In the genomic region with DNA sequence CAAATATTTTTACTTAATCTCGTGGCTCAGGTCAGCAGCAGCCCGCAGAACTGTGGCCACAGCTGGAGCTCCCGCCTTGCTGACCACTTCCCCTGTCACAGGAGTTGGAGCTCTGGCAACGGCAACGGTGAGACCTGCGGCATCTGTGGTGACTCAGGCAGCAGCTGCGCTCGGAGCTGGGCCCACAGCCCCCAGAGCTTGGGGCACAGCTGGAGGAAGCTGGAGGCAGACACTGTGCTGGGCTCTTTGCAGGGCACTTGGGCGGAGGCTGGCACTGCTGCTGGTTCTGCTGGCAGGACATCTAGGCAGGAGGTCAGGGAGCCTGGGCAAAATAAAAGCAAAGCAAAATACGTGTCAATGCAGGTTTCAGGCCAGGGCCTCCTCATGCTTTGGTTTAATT, we compare ENCODE assay signal across 15 cellular contexts. TPM values are rescaled to one million over a fixed set of nuclear protein-coding genes. Genes with fewer than 3 reads are reported as not detected.
DNase-seq lines count a peak whose midpoint lies in the region; ATAC-seq and TF ChIP-seq lines count a peak whose summit lies in the region.
"Had no signal": no experiment of that assay in that cellular context is flagged by ENCODE, and none has a peak within 500 bp of the region (broad histone marks: within the 10 kb centered on the region; RNA-seq: fewer than 3 reads in every experiment).

A gene with protein sequence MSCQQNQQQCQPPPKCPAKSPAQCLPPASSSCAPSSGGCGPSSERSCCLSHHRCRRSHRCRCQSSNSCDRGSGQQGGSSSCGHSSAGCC (minus strand): TSS at position 301 of the 400 bp plus-strand sequence. CDS start 0 bp downstream, at position 301.

- H3K4me2 ChIP-seq in osteoblast (ENCODE audit: insufficient read depth, low read length) = no peak within 1 kb of the TSS

- H3K9me3 ChIP-seq in SJCRH30 (replicated peaks) = no peaks in the 10 kb centered on the region
- no peaks in the 10 kb centered on the region for H3K9me3 ChIP-seq in osteoblast (ENCODE audit: low read depth, low read length)

- no peaks in the 10 kb centered on the region for H4K20me1 ChIP-seq in osteoblast (ENCODE audit: insufficient read depth, low read length)

- intact Hi-C loops in Right ventricle myocardium superior (cut with DNase I) = no loop called here

- no peak within 1 kb of the TSS for H3K4me3 ChIP-seq in Jurkat, Clone E6-1 (ENCODE audit: low read length)
- H3K4me3 ChIP-seq in SJCRH30 = no peak within 1 kb of the TSS
- H3K4me3 ChIP-seq in osteoblast (ENCODE audit: insufficient read depth, low read length) = no peak within 1 kb of the TSS
- H3K4me3 ChIP-seq: right atrium auricular region had no signal

- no peaks in the 10 kb centered on the region for H3K36me3 ChIP-seq in SJCRH30
- no peaks in the 10 kb centered on the region for H3K36me3 ChIP-seq in osteoblast (ENCODE audit: insufficient read depth, low read length)
- H3K36me3 ChIP-seq: right atrium auricular region had no signal

- DNase-seq in GM03348 (ENCODE audit: low spot score) (peak; percentile 2), SJCRH30 (peak; percentile 73 to 74), osteoblast (ENCODE audit: insufficient read length, low spot score, missing footprints) (peak; percentile 46), Right ventricle myocardium superior (no peak), HPDE6-E6E7 (ENCODE audit: extremely low spot score) (no peak)
- DNase-seq in Jurkat, Clone E6-1 (ENCODE audit: low read depth, low spot score) = peak; percentile 81
- DNase-seq: activated CD4-positive, alpha-beta T cell treated with anti-CD3 and anti-CD28 coated beads for 4 hours; activated effector memory CD4-positive, alpha-beta T cell treated with anti-CD3 and anti-CD28 coated beads, Interleukin-2, amount 50 U/mL, for 16 hours; effector memory CD4-positive, alpha-beta T cell; NCI-H146; NCI-H748 treated with DMSO at 0.1 percent for 48 hours; substantia nigra had no signal

- no peak within 1 kb of the TSS for H2AFZ ChIP-seq in osteoblast (ENCODE audit: low read length)

- no peak for TF ChIP-seq CTCF in osteoblast (IDR thresholded peaks at IDR 0.05; ENCODE audit: extremely low read depth, low read depth, low read length)

- H3K4me1 ChIP-seq in SJCRH30 = peaks cover 7% of the 10 kb centered on the region
- no peaks in the 10 kb centered on the region for H3K4me1 ChIP-seq in osteoblast (ENCODE audit: insufficient read depth, low read length)
- H3K4me1 ChIP-seq: right atrium auricular region had no signal

- H3K27ac ChIP-seq in SJCRH30 = peak within 1 kb of the TSS; percentile 23
- H3K27ac ChIP-seq in osteoblast (ENCODE audit: low read depth, low read length) = no peak within 1 kb of the TSS
- H3K27ac ChIP-seq: right atrium auricular region had no signal

- no peak for ATAC-seq in Right ventricle myocardium superior (ENCODE audit: poor library complexity)
- ATAC-seq in HG03025 (IDR thresholded peaks at IDR 0.05; ENCODE audit: low FRiP score, unreplicated experiment) = no peak

- H3K27me3 ChIP-seq in SJCRH30 (no peaks in the 10 kb centered on the region), osteoblast (ENCODE audit: insufficient read depth, low read length) (no peaks in the 10 kb centered on the region)
- H3K27me3 ChIP-seq: right atrium auricular region had no signal

- no peaks in the 10 kb centered on the region for H3K79me2 ChIP-seq in osteoblast (ENCODE audit: insufficient read depth, low read length)

RNA-seq across cellular contexts. Expression of the gene that starts here (rescaled TPM):
- polyA plus RNA-seq in Jurkat, Clone E6-1 (2012; ENCODE audit: insufficient read depth, insufficient read length) = not detected
- total RNA-seq in SJCRH30 (2014; rRNA removed; shearing (Covaris generic)) = not detected in 2 replicates
- total RNA-seq in osteoblast (not detected in 2 replicates), Right ventricle myocardium superior (not detected)
- total RNA-seq: frontal cortex, right atrium auricular region had no signal

Comparison
In these comparisons a context has a peak if more than half of its experiments do, and no peak if none do; other contexts are left out.
1. Peak in DNase-seq and H3K27ac ChIP-seq in SJCRH30; RNA of the gene not detected or under 1 TPM.
2. Peak in DNase-seq in osteoblast; RNA of the gene not detected or under 1 TPM.
3. DNase-seq: peak in GM03348 (single experiment) and Jurkat, Clone E6-1 (single experiment); none in Right ventricle myocardium superior (single experiment) and HPDE6-E6E7 (single experiment).